In genomic region chr2:189544638-189545037, GRCh38 we compare ENCODE assay signal across 11 cellular contexts.
"Had no signal": no experiment of that assay in that cellular context is flagged by ENCODE, and none has a peak within 500 bp of the region (broad histone marks: within the 10 kb centered on the region; RNA-seq: fewer than 3 reads in every experiment).

No MANE protein-coding gene starts in this region.

- DNase-seq: activated CD4-positive, CD25-positive, alpha-beta regulatory T cell; activated effector memory CD4-positive, alpha-beta T cell treated with anti-CD3 and anti-CD28 coated beads, Interleukin-2, amount 50 U/mL, for 16 hours; activated T-cell treated with anti-CD3 and anti-CD28 coated beads, Interleukin-2, amount 50 U/mL, for 24 hours; foreskin keratinocyte; kidney; lower lobe of right lung; naive thymus-derived CD4-positive, alpha-beta T cell; nucleus accumbens; upper lobe of left lung had no signal

- H3K4me1 ChIP-seq: foreskin keratinocyte, lower lobe of right lung had no signal

- H3K27me3 ChIP-seq: foreskin keratinocyte, upper lobe of left lung had no signal

- H3K4me3 ChIP-seq: lower lobe of right lung, skin epidermis, upper lobe of left lung had no signal

- H3K36me3 ChIP-seq: lower lobe of right lung, upper lobe of left lung had no signal

- H3K9me3 ChIP-seq: lower lobe of right lung, upper lobe of left lung had no signal

- ATAC-seq: foreskin keratinocyte; lower lobe of right lung; naive thymus-derived CD4-positive, alpha-beta T cell; stimulated activated effector memory CD8-positive, alpha-beta T cell treated with anti-CD3 and anti-CD28 coated beads, Interleukin-12 subunit alpha, Interleukin-12 subunit beta, amount 100 ng/mL, for 72 hours had no signal

- H3K27ac ChIP-seq: foreskin keratinocyte, lower lobe of right lung, upper lobe of left lung had no signal
